1 cellular context compared by ENCODE assay signal in the genomic region with DNA sequence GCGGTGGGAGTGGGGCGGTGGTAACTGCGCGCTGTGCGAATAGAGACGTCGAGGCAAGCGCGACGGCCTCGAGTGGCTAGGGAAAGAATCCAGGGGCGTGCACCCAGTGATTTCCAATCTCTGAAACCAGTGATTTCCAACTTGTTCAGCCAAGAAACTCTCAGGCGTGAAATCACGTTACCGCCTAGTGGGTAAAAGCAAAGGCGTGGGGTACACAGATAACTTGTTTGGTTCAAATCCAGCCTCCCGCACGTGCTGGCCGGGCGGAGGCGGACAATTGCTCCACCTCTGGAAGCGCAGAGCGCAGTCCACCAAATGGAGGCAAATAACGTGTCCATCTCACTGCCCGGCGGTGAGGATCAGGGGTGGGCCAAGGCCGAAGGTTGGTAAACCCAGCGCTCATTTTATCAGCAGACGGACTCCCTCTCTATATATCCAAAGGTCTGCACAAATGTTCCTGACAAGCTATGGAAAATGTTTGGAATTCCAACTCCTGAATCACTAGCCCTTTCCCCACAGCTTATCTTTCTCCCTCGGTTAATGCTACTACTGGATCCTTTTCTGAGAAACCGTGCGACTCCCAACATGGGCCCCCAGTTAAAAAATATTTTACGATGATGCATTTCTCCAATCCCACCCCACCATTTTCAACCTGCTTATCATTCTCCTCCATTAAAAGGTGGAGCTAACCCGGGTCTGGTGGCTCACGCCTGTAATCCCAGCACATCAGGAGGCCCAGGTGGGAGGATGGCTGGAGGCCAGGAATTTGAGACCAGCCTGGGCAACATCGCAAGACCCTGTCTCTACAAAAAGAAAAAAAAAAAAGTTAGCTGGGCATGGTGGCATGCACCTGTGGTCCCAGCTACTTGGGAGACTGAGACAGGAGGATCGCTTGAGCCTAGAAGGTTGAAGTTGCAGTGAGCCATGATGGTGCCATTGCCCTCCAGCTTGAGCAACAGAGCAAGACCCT.
TF ChIP-seq lines count a peak whose summit lies in the region.

No MANE protein-coding gene starts in this region.

TF ChIP-seq in HepG2, 621 proteins besides CTCF, POLR2A, EP300 and RAD21 (continued from another document and continues in another):
- TF ChIP-seq, protein P1, sequence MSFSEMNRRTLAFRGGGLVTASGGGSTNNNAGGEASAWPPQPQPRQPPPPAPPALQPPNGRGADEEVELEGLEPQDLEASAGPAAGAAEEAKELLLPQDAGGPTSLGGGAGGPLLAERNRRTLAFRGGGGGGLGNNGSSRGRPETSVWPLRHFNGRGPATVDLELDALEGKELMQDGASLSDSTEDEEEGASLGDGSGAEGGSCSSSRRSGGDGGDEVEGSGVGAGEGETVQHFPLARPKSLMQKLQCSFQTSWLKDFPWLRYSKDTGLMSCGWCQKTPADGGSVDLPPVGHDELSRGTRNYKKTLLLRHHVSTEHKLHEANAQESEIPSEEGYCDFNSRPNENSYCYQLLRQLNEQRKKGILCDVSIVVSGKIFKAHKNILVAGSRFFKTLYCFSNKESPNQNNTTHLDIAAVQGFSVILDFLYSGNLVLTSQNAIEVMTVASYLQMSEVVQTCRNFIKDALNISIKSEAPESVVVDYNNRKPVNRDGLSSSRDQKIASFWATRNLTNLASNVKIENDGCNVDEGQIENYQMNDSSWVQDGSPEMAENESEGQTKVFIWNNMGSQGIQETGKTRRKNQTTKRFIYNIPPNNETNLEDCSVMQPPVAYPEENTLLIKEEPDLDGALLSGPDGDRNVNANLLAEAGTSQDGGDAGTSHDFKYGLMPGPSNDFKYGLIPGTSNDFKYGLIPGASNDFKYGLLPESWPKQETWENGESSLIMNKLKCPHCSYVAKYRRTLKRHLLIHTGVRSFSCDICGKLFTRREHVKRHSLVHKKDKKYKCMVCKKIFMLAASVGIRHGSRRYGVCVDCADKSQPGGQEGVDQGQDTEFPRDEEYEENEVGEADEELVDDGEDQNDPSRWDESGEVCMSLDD (CRISPR knock-in tag; IDR thresholded peaks at IDR 0.05; ENCODE audit: borderline replicate concordance): 0 out of 2 replicates have a peak, but pooled peaks have one; percentile 36
- TF ChIP-seq, protein P2, sequence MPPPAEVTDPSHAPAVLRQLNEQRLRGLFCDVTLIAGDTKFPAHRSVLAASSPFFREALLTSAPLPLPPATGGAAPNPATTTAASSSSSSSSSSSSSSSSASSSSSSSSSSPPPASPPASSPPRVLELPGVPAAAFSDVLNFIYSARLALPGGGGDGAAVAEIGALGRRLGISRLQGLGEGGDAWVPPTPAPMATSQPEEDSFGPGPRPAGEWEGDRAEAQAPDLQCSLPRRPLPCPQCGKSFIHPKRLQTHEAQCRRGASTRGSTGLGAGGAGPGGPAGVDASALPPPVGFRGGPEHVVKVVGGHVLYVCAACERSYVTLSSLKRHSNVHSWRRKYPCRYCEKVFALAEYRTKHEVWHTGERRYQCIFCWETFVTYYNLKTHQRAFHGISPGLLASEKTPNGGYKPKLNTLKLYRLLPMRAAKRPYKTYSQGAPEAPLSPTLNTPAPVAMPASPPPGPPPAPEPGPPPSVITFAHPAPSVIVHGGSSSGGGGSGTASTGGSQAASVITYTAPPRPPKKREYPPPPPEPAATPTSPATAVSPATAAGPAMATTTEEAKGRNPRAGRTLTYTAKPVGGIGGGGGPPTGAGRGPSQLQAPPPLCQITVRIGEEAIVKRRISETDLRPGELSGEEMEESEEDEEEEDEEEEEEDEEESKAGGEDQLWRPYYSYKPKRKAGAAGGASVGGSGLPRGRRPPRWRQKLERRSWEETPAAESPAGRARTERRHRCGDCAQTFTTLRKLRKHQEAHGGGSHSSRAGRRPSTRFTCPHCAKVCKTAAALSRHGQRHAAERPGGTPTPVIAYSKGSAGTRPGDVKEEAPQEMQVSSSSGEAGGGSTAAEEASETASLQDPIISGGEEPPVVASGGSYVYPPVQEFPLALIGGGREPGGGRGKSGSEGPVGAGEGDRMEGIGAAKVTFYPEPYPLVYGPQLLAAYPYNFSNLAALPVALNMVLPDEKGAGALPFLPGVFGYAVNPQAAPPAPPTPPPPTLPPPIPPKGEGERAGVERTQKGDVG (CRISPR knock-in tag; IDR thresholded peaks at IDR 0.05; ENCODE audit: borderline replicate concordance): no peak; the same call in 1 of the 2 replicates
- TF ChIP-seq ZNF274 (CRISPR knock-in tag; IDR thresholded peaks at IDR 0.05): peak; percentile 69; the same call in 1 of the 2 replicates
- no peak for TF ChIP-seq AHR (CRISPR knock-in tag; IDR thresholded peaks at IDR 0.05)
- TF ChIP-seq, protein P3, sequence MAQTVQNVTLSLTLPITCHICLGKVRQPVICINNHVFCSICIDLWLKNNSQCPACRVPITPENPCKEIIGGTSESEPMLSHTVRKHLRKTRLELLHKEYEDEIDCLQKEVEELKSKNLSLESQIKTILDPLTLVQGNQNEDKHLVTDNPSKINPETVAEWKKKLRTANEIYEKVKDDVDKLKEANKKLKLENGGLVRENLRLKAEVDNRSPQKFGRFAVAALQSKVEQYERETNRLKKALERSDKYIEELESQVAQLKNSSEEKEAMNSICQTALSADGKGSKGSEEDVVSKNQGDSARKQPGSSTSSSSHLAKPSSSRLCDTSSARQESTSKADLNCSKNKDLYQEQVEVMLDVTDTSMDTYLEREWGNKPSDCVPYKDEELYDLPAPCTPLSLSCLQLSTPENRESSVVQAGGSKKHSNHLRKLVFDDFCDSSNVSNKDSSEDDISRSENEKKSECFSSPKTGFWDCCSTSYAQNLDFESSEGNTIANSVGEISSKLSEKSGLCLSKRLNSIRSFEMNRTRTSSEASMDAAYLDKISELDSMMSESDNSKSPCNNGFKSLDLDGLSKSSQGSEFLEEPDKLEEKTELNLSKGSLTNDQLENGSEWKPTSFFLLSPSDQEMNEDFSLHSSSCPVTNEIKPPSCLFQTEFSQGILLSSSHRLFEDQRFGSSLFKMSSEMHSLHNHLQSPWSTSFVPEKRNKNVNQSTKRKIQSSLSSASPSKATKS (CRISPR knock-in tag; IDR thresholded peaks at IDR 0.05): no peak
- TF ChIP-seq CBX1 (IDR thresholded peaks at IDR 0.05; ENCODE audit: low read depth): no peak
- TF ChIP-seq, protein P4, sequence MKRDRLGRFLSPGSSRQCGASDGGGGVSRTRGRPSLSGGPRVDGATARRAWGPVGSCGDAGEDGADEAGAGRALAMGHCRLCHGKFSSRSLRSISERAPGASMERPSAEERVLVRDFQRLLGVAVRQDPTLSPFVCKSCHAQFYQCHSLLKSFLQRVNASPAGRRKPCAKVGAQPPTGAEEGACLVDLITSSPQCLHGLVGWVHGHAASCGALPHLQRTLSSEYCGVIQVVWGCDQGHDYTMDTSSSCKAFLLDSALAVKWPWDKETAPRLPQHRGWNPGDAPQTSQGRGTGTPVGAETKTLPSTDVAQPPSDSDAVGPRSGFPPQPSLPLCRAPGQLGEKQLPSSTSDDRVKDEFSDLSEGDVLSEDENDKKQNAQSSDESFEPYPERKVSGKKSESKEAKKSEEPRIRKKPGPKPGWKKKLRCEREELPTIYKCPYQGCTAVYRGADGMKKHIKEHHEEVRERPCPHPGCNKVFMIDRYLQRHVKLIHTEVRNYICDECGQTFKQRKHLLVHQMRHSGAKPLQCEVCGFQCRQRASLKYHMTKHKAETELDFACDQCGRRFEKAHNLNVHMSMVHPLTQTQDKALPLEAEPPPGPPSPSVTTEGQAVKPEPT (CRISPR knock-in tag; IDR thresholded peaks at IDR 0.05; ENCODE audit: low read depth): no peak; the same call in 1 of the 2 replicates
- TF ChIP-seq ARID4A (CRISPR knock-in tag; IDR thresholded peaks at IDR 0.05; ENCODE audit: borderline replicate concordance): 0 out of 2 replicates have a peak, but pooled peaks have one; percentile 8
- TF ChIP-seq, protein P5, sequence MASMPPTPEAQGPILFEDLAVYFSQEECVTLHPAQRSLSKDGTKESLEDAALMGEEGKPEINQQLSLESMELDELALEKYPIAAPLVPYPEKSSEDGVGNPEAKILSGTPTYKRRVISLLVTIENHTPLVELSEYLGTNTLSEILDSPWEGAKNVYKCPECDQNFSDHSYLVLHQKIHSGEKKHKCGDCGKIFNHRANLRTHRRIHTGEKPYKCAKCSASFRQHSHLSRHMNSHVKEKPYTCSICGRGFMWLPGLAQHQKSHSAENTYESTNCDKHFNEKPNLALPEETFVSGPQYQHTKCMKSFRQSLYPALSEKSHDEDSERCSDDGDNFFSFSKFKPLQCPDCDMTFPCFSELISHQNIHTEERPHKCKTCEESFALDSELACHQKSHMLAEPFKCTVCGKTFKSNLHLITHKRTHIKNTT (CRISPR knock-in tag; IDR thresholded peaks at IDR 0.05): no peak
- TF ChIP-seq ZNF124 (CRISPR knock-in tag; IDR thresholded peaks at IDR 0.05): no peak
- no peak for TF ChIP-seq PCBP2 (optimal IDR thresholded peaks at IDR 0.05; ENCODE audit: low read depth, low read length, poor library complexity, severe bottlenecking)
- TF ChIP-seq, protein P6, sequence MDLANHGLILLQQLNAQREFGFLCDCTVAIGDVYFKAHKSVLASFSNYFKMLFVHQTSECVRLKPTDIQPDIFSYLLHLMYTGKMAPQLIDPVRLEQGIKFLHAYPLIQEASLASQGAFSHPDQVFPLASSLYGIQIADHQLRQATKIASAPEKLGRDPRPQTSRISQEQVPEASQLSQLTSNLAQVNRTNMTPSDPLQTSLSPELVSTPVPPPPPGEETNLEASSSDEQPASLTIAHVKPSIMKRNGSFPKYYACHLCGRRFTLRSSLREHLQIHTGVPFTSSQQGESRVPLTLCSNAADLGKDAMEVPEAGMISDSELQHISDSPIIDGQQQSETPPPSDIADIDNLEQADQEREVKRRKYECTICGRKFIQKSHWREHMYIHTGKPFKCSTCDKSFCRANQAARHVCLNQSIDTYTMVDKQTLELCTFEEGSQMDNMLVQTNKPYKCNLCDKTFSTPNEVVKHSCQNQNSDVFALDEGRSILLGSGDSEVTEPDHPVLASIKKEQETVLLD (CRISPR knock-in tag; IDR thresholded peaks at IDR 0.05; ENCODE audit: low read depth): peak; percentile 32; the same call in 1 of the 2 replicates
- no peak for TF ChIP-seq SKI (IDR thresholded peaks at IDR 0.05; ENCODE audit: partially characterized antibody)
- no peak for TF ChIP-seq ZNF101 (CRISPR knock-in tag; IDR thresholded peaks at IDR 0.05; ENCODE audit: borderline replicate concordance, low read depth)
- peak; percentile 69; the same call in 1 of the 2 replicates for TF ChIP-seq ZNF121 (CRISPR knock-in tag; IDR thresholded peaks at IDR 0.05)
- no peak for TF ChIP-seq MED8 (CRISPR knock-in tag; IDR thresholded peaks at IDR 0.05; ENCODE audit: insufficient replicate concordance)
- TF ChIP-seq NR2F2 (IDR thresholded peaks at IDR 0.05; ENCODE audit: borderline replicate concordance, low read depth): no peak
- no peak for TF ChIP-seq POGZ (CRISPR knock-in tag; IDR thresholded peaks at IDR 0.05)
- TF ChIP-seq, protein P7, sequence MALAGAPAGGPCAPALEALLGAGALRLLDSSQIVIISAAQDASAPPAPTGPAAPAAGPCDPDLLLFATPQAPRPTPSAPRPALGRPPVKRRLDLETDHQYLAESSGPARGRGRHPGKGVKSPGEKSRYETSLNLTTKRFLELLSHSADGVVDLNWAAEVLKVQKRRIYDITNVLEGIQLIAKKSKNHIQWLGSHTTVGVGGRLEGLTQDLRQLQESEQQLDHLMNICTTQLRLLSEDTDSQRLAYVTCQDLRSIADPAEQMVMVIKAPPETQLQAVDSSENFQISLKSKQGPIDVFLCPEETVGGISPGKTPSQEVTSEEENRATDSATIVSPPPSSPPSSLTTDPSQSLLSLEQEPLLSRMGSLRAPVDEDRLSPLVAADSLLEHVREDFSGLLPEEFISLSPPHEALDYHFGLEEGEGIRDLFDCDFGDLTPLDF (CRISPR knock-in tag; IDR thresholded peaks at IDR 0.05): no peak
- TF ChIP-seq, protein P8, sequence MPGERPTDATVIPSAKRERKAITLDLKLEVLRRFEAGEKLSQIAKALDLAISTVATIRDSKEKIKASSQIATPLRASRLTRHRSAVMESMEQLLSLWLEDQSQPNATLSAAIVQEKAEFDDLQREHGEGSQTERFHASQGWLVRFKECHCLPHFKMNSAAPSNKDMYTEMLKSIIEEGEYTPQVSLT (CRISPR knock-in tag; IDR thresholded peaks at IDR 0.05; ENCODE audit: borderline replicate concordance, low read depth): no peak
- TF ChIP-seq, protein P9, sequence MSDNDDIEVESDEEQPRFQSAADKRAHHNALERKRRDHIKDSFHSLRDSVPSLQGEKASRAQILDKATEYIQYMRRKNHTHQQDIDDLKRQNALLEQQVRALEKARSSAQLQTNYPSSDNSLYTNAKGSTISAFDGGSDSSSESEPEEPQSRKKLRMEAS (IDR thresholded peaks at IDR 0.05): peak; percentile 96
- peak; percentile 34; the same call in 1 of the 2 replicates for TF ChIP-seq ZNF205 (CRISPR knock-in tag; IDR thresholded peaks at IDR 0.05)
- TF ChIP-seq ZNF550 (CRISPR knock-in tag; IDR thresholded peaks at IDR 0.05; ENCODE audit: borderline replicate concordance): no peak
- TF ChIP-seq, protein P10, sequence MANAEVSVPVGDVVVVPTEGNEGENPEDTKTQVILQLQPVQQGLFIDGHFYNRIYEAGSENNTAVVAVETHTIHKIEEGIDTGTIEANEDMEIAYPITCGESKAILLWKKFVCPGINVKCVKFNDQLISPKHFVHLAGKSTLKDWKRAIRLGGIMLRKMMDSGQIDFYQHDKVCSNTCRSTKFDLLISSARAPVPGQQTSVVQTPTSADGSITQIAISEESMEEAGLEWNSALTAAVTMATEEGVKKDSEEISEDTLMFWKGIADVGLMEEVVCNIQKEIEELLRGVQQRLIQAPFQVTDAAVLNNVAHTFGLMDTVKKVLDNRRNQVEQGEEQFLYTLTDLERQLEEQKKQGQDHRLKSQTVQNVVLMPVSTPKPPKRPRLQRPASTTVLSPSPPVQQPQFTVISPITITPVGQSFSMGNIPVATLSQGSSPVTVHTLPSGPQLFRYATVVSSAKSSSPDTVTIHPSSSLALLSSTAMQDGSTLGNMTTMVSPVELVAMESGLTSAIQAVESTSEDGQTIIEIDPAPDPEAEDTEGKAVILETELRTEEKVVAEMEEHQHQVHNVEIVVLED (CRISPR knock-in tag; IDR thresholded peaks at IDR 0.05; ENCODE audit: borderline replicate concordance): peak; percentile 53; the same call in 1 of the 2 replicates
- no peak for TF ChIP-seq PITX1 (CRISPR knock-in tag; IDR thresholded peaks at IDR 0.05)
